ENCODE assay signal across 28 cellular contexts in genomic region chr10:42940487-42941157, GRCh38.
DNase-seq lines count a peak whose midpoint lies in the region; TF ChIP-seq lines count a peak whose summit lies in the region.
"Had no signal": no experiment of that assay in that cellular context is flagged by ENCODE, and none has a peak within 500 bp of the region (broad histone marks: within the 10 kb centered on the region; RNA-seq: fewer than 3 reads in every experiment).

No MANE protein-coding gene starts in this region.

- no peak overlapping the region for H3K27ac ChIP-seq in coronary artery
- no peak overlapping the region for H3K27ac ChIP-seq in osteoblast (ENCODE audit: low read depth, low read length)
- H3K27ac ChIP-seq: C4-2B, gastrocnemius medialis, hepatocyte, transverse colon had no signal

- H3K4me3 ChIP-seq in BE2C (ENCODE audit: low read depth, low read length) (no peak overlapping the region; the same call in 1 of the 2 replicates), coronary artery (no peak overlapping the region), osteoblast (ENCODE audit: insufficient read depth, low read length) (no peak overlapping the region)
- H3K4me3 ChIP-seq: gastrocnemius medialis, hepatocyte, transverse colon had no signal

- no peaks in the 10 kb centered on the region for H3K79me2 ChIP-seq in osteoblast (ENCODE audit: insufficient read depth, low read length)
- H3K79me2 ChIP-seq: hepatocyte had no signal

- no peak overlapping the region for H2AFZ ChIP-seq in osteoblast (ENCODE audit: low read length)
- H2AFZ ChIP-seq: hepatocyte had no signal

- no peaks in the 10 kb centered on the region; the same call in 1 of the 2 replicates for H3K9me3 ChIP-seq in BE2C
- H3K9me3 ChIP-seq in osteoblast (ENCODE audit: low read depth, low read length), result no peaks in the 10 kb centered on the region
- H3K9me3 ChIP-seq: gastrocnemius medialis, transverse colon had no signal

- H3K4me2 ChIP-seq in osteoblast (ENCODE audit: insufficient read depth, low read length), result no peak overlapping the region
- H3K4me2 ChIP-seq: hepatocyte had no signal

- TF ChIP-seq CTCF in BE2C (IDR thresholded peaks at IDR 0.05; ENCODE audit: low read depth, low read length) (no peak), GM13976 (IDR thresholded peaks at IDR 0.05; ENCODE audit: borderline replicate concordance, control extremely low read depth, extremely low read depth, insufficient read depth, missing control alignments) (no peak), coronary artery (IDR thresholded peaks at IDR 0.05) (no peak), osteoblast (IDR thresholded peaks at IDR 0.05; ENCODE audit: extremely low read depth, low read depth, low read length) (no peak)

- H3K4me1 ChIP-seq in BE2C (peaks cover 14% of the 10 kb centered on the region), osteoblast (ENCODE audit: insufficient read depth, low read length) (no peaks in the 10 kb centered on the region)
- H3K4me1 ChIP-seq: gastrocnemius medialis, transverse colon had no signal

- in situ Hi-C loops in GM13976 (cut with MboI; ENCODE audit: low sequenced_read_pairs, unreplicated experiment), result no loop called here

- DNase-seq in BE2C, result peak; percentile 49
- DNase-seq in GM13976 (ENCODE audit: low spot score), result peak; percentile 9
- DNase-seq in coronary artery (ENCODE audit: low spot score), result peak; percentile 54
- DNase-seq in osteoblast (ENCODE audit: insufficient read length, low spot score, missing footprints), result peak; percentile 46
- DNase-seq in globus pallidus (ENCODE audit: low spot score), result no peak
- DNase-seq in NCI-H1092 treated with DMSO at 0.1 percent for 48 hours (lab: John Stamatoyannopoulos, UW), result no peak
- no peak for DNase-seq in activated CD4-positive, alpha-beta T cell treated with anti-CD3 and anti-CD28 coated beads for 48 hours
- DNase-seq: activated B cell treated with CpG ODN at 0.5 μM for 24 hours; activated CD4-positive, alpha-beta memory T cell treated with anti-CD3 and anti-CD28 coated beads, Interleukin-2, amount 10 ng/mL, durations not matched to agents 7 days and 5 days; activated gamma-delta T cell treated with Interleukin-2 at 50 U/mL for 16 hours; activated naive CD8-positive, alpha-beta T cell treated with anti-CD3 and anti-CD28 coated beads, Interleukin-2, amount 50 U/mL, for 24 hours; Calu3; central memory CD4-positive, alpha-beta T cell; gastrocnemius medialis; left cardiac atrium; mesendoderm; MV-4-11; naive B cell; NCI-H510A; NK-92 treated with Interleukin-12 subunit alpha and Interleukin-12 subunit beta, amount 100 ng/mL, for 24 hours; occipital lobe; PC-3; Right ventricle myocardium superior; stimulated activated CD4-positive, alpha-beta T cell treated with anti-CD3 and anti-CD28 coated beads, Interleukin-2, amount 100 ng/mL, for 48 hours; T-helper 9 cell; transverse colon had no signal

- H3K36me3 ChIP-seq in BE2C (no peaks in the 10 kb centered on the region), osteoblast (ENCODE audit: insufficient read depth, low read length) (no peaks in the 10 kb centered on the region)
- H3K36me3 ChIP-seq: gastrocnemius medialis, transverse colon had no signal

- no peaks in the 10 kb centered on the region for H4K20me1 ChIP-seq in osteoblast (ENCODE audit: insufficient read depth, low read length)

- no peaks in the 10 kb centered on the region for H3K27me3 ChIP-seq in BE2C
- no peaks in the 10 kb centered on the region for H3K27me3 ChIP-seq in osteoblast (ENCODE audit: insufficient read depth, low read length)
- H3K27me3 ChIP-seq: gastrocnemius medialis, transverse colon had no signal

Comparison
In these comparisons a context has a peak if more than half of its experiments do, and no peak if none do; other contexts are left out.
1. DNase-seq: peak in BE2C (single experiment), GM13976 (single experiment), coronary artery (single experiment) and osteoblast (single experiment); none in globus pallidus (single experiment), NCI-H1092 treated with DMSO at 0.1 percent for 48 hours (single experiment) and activated CD4-positive, alpha-beta T cell treated with anti-CD3 and anti-CD28 coated beads for 48 hours (single experiment).